Comparison of ENCODE assay signal across 10 cellular contexts in the genomic region with DNA sequence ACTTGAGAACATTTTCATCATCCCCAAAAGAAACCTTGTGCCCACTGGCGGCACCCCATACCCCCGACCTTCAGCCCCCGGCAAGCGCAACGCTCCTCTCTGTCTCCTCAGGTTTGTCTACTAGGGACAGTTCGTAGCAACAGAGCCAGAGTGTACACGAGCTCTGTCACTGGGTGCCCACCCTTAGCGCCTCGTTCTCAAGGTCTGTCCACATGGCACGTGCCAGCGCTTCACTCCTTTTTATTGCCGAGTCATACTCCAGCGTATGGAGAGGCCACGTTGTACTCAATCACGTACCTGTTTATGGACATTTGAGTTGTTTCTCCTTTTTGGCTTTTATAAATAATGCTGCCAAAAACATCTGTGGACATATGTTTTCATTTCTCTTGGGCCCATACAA.
"Had no signal": no experiment of that assay in that cellular context is flagged by ENCODE, and none has a peak within 500 bp of the region (broad histone marks: within the 10 kb centered on the region; RNA-seq: fewer than 3 reads in every experiment).

No MANE protein-coding gene starts in this region.

- H3K4me1 ChIP-seq: adrenal gland, SJCRH30 had no signal

- DNase-seq: activated CD4-positive, CD25-positive, alpha-beta regulatory T cell; activated naive CD4-positive, alpha-beta T cell treated with anti-CD3 and anti-CD28 coated beads, Interleukin-2, amount 10 ng/mL, durations not matched to agents 7 days and 5 days; occipital lobe; SJCRH30 had no signal

- H3K9me3 ChIP-seq: adrenal gland, SJCRH30 had no signal

- H3K27ac ChIP-seq: adrenal gland, hepatocyte, SJCRH30 had no signal

- H3K9me3 Mint-ChIP-seq: activated naive CD4-positive, alpha-beta T cell treated with anti-CD3 and anti-CD28 coated beads, Interleukin-2, amount 10 ng/mL, durations not matched to agents 7 days and 5 days; activated T-cell treated with anti-CD3 and anti-CD28 coated beads, Interleukin-2, amount 50 U/mL, for 24 hours; nephron; stimulated activated effector memory CD8-positive, alpha-beta T cell treated with anti-CD3 and anti-CD28 coated beads, Interleukin-12 subunit alpha, Interleukin-12 subunit beta, amount 100 ng/mL, for 72 hours had no signal

- H3K27ac Mint-ChIP-seq: activated naive CD4-positive, alpha-beta T cell treated with anti-CD3 and anti-CD28 coated beads, Interleukin-2, amount 10 ng/mL, durations not matched to agents 7 days and 5 days; activated T-cell treated with anti-CD3 and anti-CD28 coated beads, Interleukin-2, amount 50 U/mL, for 24 hours; nephron; stimulated activated effector memory CD8-positive, alpha-beta T cell treated with anti-CD3 and anti-CD28 coated beads, Interleukin-12 subunit alpha, Interleukin-12 subunit beta, amount 100 ng/mL, for 72 hours had no signal

- H3K36me3 Mint-ChIP-seq: activated naive CD4-positive, alpha-beta T cell treated with anti-CD3 and anti-CD28 coated beads, Interleukin-2, amount 10 ng/mL, durations not matched to agents 7 days and 5 days; stimulated activated effector memory CD8-positive, alpha-beta T cell treated with anti-CD3 and anti-CD28 coated beads, Interleukin-12 subunit alpha, Interleukin-12 subunit beta, amount 100 ng/mL, for 72 hours had no signal

- H3K36me3 ChIP-seq: adrenal gland, SJCRH30 had no signal

- H3K4me3 Mint-ChIP-seq: activated naive CD4-positive, alpha-beta T cell treated with anti-CD3 and anti-CD28 coated beads, Interleukin-2, amount 10 ng/mL, durations not matched to agents 7 days and 5 days; activated T-cell treated with anti-CD3 and anti-CD28 coated beads, Interleukin-2, amount 50 U/mL, for 24 hours; nephron; stimulated activated effector memory CD8-positive, alpha-beta T cell treated with anti-CD3 and anti-CD28 coated beads, Interleukin-12 subunit alpha, Interleukin-12 subunit beta, amount 100 ng/mL, for 72 hours had no signal

- H3K4me3 ChIP-seq: adrenal gland, hepatocyte, SJCRH30 had no signal

- H3K27me3 ChIP-seq: adrenal gland, hepatocyte had no signal

- ATAC-seq: esophagus mucosa; stimulated activated effector memory CD8-positive, alpha-beta T cell treated with anti-CD3 and anti-CD28 coated beads, Interleukin-12 subunit alpha, Interleukin-12 subunit beta, amount 100 ng/mL, for 72 hours had no signal
